Comparison of ENCODE assay signal across 8 cellular contexts in genomic region chr6:100464910-100465700, GRCh38. TPM values are rescaled to one million over a fixed set of nuclear protein-coding genes. Genes with fewer than 3 reads are reported as not detected.
DNase-seq lines count a peak whose midpoint lies in the region; ATAC-seq and TF ChIP-seq lines count a peak whose summit lies in the region.

Gene SIM1 (minus strand): TSS chr6:100464921. CDS start chr6:100463468, 1,453 bp downstream.

- intact Hi-C loops in spleen (cut with DNase I; ENCODE audit: low total_unique reads): no loop called here

- H3K9me3 ChIP-seq in spleen: peaks cover 0 to 23% (median 0%) of the 10 kb centered on the region in 8 donors

- peak within 1 kb of the TSS; percentile 25 for H3K27ac Mint-ChIP-seq in activated naive CD8-positive, alpha-beta T cell treated with anti-CD3 and anti-CD28 coated beads for 36 hours

- WGBS in spleen, 5 donors: 3 to 14% (median 8%) methylated on average over 47 to 65 of the region's 65 CpGs

- H3K27me3 ChIP-seq in spleen (replicated peaks in 1 of 7): peaks cover 26 to 100% (median 99%) of the 10 kb centered on the region in 7 donors

- no peak for DNase-seq in AG09309 (ENCODE audit: low read depth)
- peak; percentile 93 for DNase-seq in HuH-7 (ENCODE audit: low spot score)
- no peak for DNase-seq in activated naive CD8-positive, alpha-beta T cell treated with anti-CD3 and anti-CD28 coated beads for 36 hours
- DNase-seq in spleen: no peak
- no peak for DNase-seq in NCI-H1105 (lab: John Stamatoyannopoulos, UW)
- no peak for DNase-seq in T1000 (lab: John Stamatoyannopoulos, UW)

- peaks cover 16% of the 10 kb centered on the region for H3K4me1 Mint-ChIP-seq in activated naive CD8-positive, alpha-beta T cell treated with anti-CD3 and anti-CD28 coated beads for 36 hours

- peaks cover 0 to 41% (median 23%) of the 10 kb centered on the region in 6 donors for H3K4me1 ChIP-seq in spleen

- TF ChIP-seq POLR2A in spleen (IDR thresholded peaks at IDR 0.05): no peak

- peak within 1 kb of the TSS; percentile 29 for H3K4me3 Mint-ChIP-seq in activated naive CD8-positive, alpha-beta T cell treated with anti-CD3 and anti-CD28 coated beads for 36 hours

- no peak for TF ChIP-seq CTCF in AG09309 (IDR thresholded peaks at IDR 0.05; ENCODE audit: control insufficient read depth, insufficient read depth, low read depth, low read length, missing control alignments)
- no peak for TF ChIP-seq CTCF in spleen (IDR thresholded peaks at IDR 0.05 in 8 of 11, conservative IDR thresholded peaks at IDR 0.05 in 3 of 11)

- peak; percentile 91 for ATAC-seq in GM18867 (IDR thresholded peaks at IDR 0.05; ENCODE audit: unreplicated experiment)

- peaks cover 97% of the 10 kb centered on the region for H3K27me3 Mint-ChIP-seq in activated naive CD8-positive, alpha-beta T cell treated with anti-CD3 and anti-CD28 coated beads for 36 hours

- H3K36me3 Mint-ChIP-seq in activated naive CD8-positive, alpha-beta T cell treated with anti-CD3 and anti-CD28 coated beads for 36 hours: peaks cover 14% of the 10 kb centered on the region

- H3K4me3 ChIP-seq in AG09309 (ENCODE audit: control insufficient read depth, low read depth, low read length) (peak within 1 kb of the TSS; percentile 11), iPS-11a (ENCODE audit: low read depth, low read length) (peak within 1 kb of the TSS; percentile 35), spleen (peak within 1 kb of the TSS in 7 of 8 donors; percentile 14 to 61 (median 27))

- H3K9me3 Mint-ChIP-seq in activated naive CD8-positive, alpha-beta T cell treated with anti-CD3 and anti-CD28 coated beads for 36 hours: peaks cover 14% of the 10 kb centered on the region

- no peak within 1 kb of the TSS for H3K27ac ChIP-seq in spleen

- H3K36me3 ChIP-seq in spleen: no peaks in the 10 kb centered on the region

RNA-seq across cellular contexts. Expression of gene SIM1, which starts in this region (rescaled TPM):
- total RNA-seq in activated naive CD8-positive, alpha-beta T cell treated with anti-CD3 and anti-CD28 coated beads for 36 hours: not detected
- not detected for total RNA-seq in spleen
- polyA plus RNA-seq in spleen: not detected
